Comparison of ENCODE assay signal across 1 cellular context in the genomic region with DNA sequence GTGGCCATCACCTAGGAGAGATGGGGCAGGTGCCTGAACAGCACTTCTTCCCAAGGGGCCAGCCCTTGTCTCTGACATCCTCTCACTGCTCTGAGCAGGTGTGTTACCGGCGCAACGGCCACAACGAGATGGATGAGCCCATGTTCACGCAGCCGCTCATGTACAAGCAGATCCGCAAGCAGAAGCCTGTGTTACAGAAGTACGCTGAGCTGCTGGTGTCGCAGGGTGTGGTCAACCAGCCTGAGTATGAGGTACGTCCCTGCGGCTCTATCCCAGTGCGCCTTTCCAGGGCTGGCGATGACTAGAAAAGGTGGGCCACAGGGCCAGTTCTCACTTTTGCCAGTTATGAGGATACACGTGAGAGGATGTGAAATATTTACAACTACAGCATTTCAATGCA.
TF ChIP-seq lines count a peak whose summit lies in the region.

No MANE protein-coding gene starts in this region.

TF ChIP-seq in IMR-90, 13 proteins besides CTCF, POLR2A, EP300 and RAD21:
- no peak for TF ChIP-seq BHLHE40 (IDR thresholded peaks at IDR 0.05; ENCODE audit: low read depth, low read length)
- TF ChIP-seq MAZ (IDR thresholded peaks at IDR 0.05; ENCODE audit: borderline replicate concordance, low read depth, low read length): no peak
- no peak for TF ChIP-seq SMC3 (IDR thresholded peaks at IDR 0.05; ENCODE audit: low read depth, low read length)
- TF ChIP-seq FOS (IDR thresholded peaks at IDR 0.05; ENCODE audit: low read depth, low read length): no peak
- TF ChIP-seq NFE2L2 (IDR thresholded peaks at IDR 0.05; ENCODE audit: low read depth, low read length): no peak
- TF ChIP-seq RCOR1 (IDR thresholded peaks at IDR 0.05; ENCODE audit: insufficient replicate concordance, low read length): no peak
- TF ChIP-seq, protein P1, sequence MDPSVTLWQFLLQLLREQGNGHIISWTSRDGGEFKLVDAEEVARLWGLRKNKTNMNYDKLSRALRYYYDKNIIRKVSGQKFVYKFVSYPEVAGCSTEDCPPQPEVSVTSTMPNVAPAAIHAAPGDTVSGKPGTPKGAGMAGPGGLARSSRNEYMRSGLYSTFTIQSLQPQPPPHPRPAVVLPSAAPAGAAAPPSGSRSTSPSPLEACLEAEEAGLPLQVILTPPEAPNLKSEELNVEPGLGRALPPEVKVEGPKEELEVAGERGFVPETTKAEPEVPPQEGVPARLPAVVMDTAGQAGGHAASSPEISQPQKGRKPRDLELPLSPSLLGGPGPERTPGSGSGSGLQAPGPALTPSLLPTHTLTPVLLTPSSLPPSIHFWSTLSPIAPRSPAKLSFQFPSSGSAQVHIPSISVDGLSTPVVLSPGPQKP (IDR thresholded peaks at IDR 0.05; ENCODE audit: borderline replicate concordance, low read depth, low read length): no peak
- TF ChIP-seq MXI1 (IDR thresholded peaks at IDR 0.05; ENCODE audit: borderline replicate concordance, low read depth, low read length): no peak
- TF ChIP-seq RFX5 (IDR thresholded peaks at IDR 0.05; ENCODE audit: low read depth, low read length): no peak
- TF ChIP-seq CEBPB (IDR thresholded peaks at IDR 0.05; ENCODE audit: low read depth, low read length): no peak
- TF ChIP-seq MAFK (IDR thresholded peaks at IDR 0.05; ENCODE audit: low read depth, low read length): no peak
- no peak for TF ChIP-seq USF2 (IDR thresholded peaks at IDR 0.05; ENCODE audit: low read depth, low read length)
- no peak for TF ChIP-seq CHD1 (IDR thresholded peaks at IDR 0.05; ENCODE audit: low read depth, low read length)
TF ChIP-seq in IMR-90: peak in this region for 0.
